In genomic region chr6:98834060-98835031, GRCh38 we compare ENCODE assay signal across 8 cellular contexts. TPM values are rescaled to one million over a fixed set of nuclear protein-coding genes. Genes with fewer than 3 reads are reported as not detected.
DNase-seq lines count a peak whose midpoint lies in the region; ATAC-seq and TF ChIP-seq lines count a peak whose summit lies in the region.

Gene POU3F2, plus strand, starts transcription at chr6:98834574. Its CDS starts 300 bp downstream, at chr6:98834874.

- DNase-seq in NCI-H1092 (lab: John Stamatoyannopoulos, UW) (peak; percentile 95), T follicular helper cell (ENCODE audit: low read depth) (peak; percentile 48), astrocyte of the cerebellum (ENCODE audit: low read depth) (peak; percentile 88), hypothalamus (lab: John Stamatoyannopoulos, UW) (peak in 49 of 51 donors; percentile 59 to 99 (median 96)), renal cortical epithelial cell (ENCODE audit: low read depth) (peak; percentile 56)
- DNase-seq in NK-92 treated with Interleukin-12 subunit alpha and Interleukin-12 subunit beta, amount 100 ng/mL, for 24 hours (lab: John Stamatoyannopoulos, UW), result no peak

- ATAC-seq in HG02610 (IDR thresholded peaks at IDR 0.05; ENCODE audit: unreplicated experiment), result peak; percentile 71

- TF ChIP-seq CTCF in astrocyte of the cerebellum (IDR thresholded peaks at IDR 0.05; ENCODE audit: low read depth, low read length, missing control alignments), result no peak

- in situ Hi-C loops in astrocyte of the cerebellum (cut with HindIII; ENCODE audit: low sequenced_read_pairs), result no loop called here

- peak within 1 kb of the TSS; percentile 44; the same call in 1 of the 2 replicates for H3K4me3 ChIP-seq in GM08714 (ENCODE audit: low read length)
- H3K4me3 ChIP-seq in astrocyte of the cerebellum (ENCODE audit: low read depth, low read length), result peak within 1 kb of the TSS; percentile 59

RNA-seq across cellular contexts. Expression of gene POU3F2, which starts in this region (rescaled TPM):
- total RNA-seq in renal cortical epithelial cell, result not detected in 2 replicates

Comparison
In these comparisons a context has a peak if more than half of its experiments do, and no peak if none do; other contexts are left out.
1. Peak in DNase-seq in renal cortical epithelial cell; RNA of the gene not detected or under 1 TPM.